ENCODE assay signal across 19 cellular contexts in genomic region chr4:74537459-74537858, GRCh38.
DNase-seq lines count a peak whose midpoint lies in the region; ATAC-seq, FAIRE-seq and TF ChIP-seq lines count a peak whose summit lies in the region.
"Had no signal": no experiment of that assay in that cellular context is flagged by ENCODE, and none has a peak within 500 bp of the region (broad histone marks: within the 10 kb centered on the region; RNA-seq: fewer than 3 reads in every experiment).

No MANE protein-coding gene starts in this region.

- FAIRE-seq in astrocyte (lab: Jason Lieb, UNC) = peak; percentile 58
- FAIRE-seq: HepG2 had no signal

- H4K20me1 ChIP-seq in astrocyte (ENCODE audit: insufficient read depth, low read length) (no peaks in the 10 kb centered on the region), Karpas-422 (ENCODE audit: insufficient read depth, low read depth, low read length) (no peaks in the 10 kb centered on the region)

- H3K4me3 ChIP-seq in HEK293 (ENCODE audit: low read depth, low read length) = no peak overlapping the region
- H3K4me3 ChIP-seq in astrocyte (ENCODE audit: insufficient read depth, low read depth, low read length) = no peak overlapping the region
- no peak overlapping the region for H3K4me3 ChIP-seq in right cardiac atrium (ENCODE audit: low read length)
- no peak overlapping the region for H3K4me3 ChIP-seq in Karpas-422 (ENCODE audit: low read length)

- no peak for ATAC-seq in right cardiac atrium
- ATAC-seq in HG03095 (IDR thresholded peaks at IDR 0.05; ENCODE audit: unreplicated experiment) = no peak
- ATAC-seq: CD8-positive, alpha-beta T cell; HepG2 had no signal

- H3K27ac ChIP-seq in HEK293 (ENCODE audit: extremely low read depth, low read depth, low read length) (no peak overlapping the region), astrocyte (ENCODE audit: low read depth, low read length) (no peak overlapping the region), right cardiac atrium (ENCODE audit: low read length) (no peak overlapping the region), Karpas-422 (ENCODE audit: low read length) (no peak overlapping the region)

- H3K36me3 ChIP-seq in HEK293 (ENCODE audit: control insufficient read depth in 2 of 2, insufficient read depth in 1 of 2, low read length in 2 of 2) (no peaks in the 10 kb centered on the region), astrocyte (ENCODE audit: insufficient read depth, low read length) (no peaks in the 10 kb centered on the region), Karpas-422 (ENCODE audit: insufficient read depth, low read length) (no peaks in the 10 kb centered on the region)

- intact Hi-C loops in right cardiac atrium (cut with DNase I) = loop anchor here in 1 of 4 donors (10.0 kb wide), 1 partner anchor 163 kb away; no protein-coding TSS in a partner anchor

- H3K4me1 ChIP-seq in HEK293 (ENCODE audit: control insufficient read depth, insufficient read depth, low read length) (no peaks in the 10 kb centered on the region), astrocyte (ENCODE audit: insufficient read depth, low read length) (peaks cover 7% of the 10 kb centered on the region), right cardiac atrium (ENCODE audit: control insufficient read depth, insufficient read depth, low read length) (no peaks in the 10 kb centered on the region), Karpas-422 (ENCODE audit: low read length) (no peaks in the 10 kb centered on the region)

- H3K4me1 Mint-ChIP-seq in astrocyte (ENCODE audit: low read depth, unreplicated experiment) = peaks cover 18% of the 10 kb centered on the region

- no peaks in the 10 kb centered on the region for H3K27me3 Mint-ChIP-seq in astrocyte (ENCODE audit: low read depth, unreplicated experiment)

- WGBS in right cardiac atrium = 76% methylated on average over 3 of the region's 3 CpGs

- no peak overlapping the region for H3K27ac Mint-ChIP-seq in astrocyte (ENCODE audit: unreplicated experiment)
- H3K27ac Mint-ChIP-seq: CD8-positive, alpha-beta T cell had no signal

- DNase-seq in astrocyte (ENCODE audit: low read depth) (no peak), iris pigment epithelial cell (ENCODE audit: low read depth) (peak; percentile 36), right cardiac atrium (no peak), HuH-7 (ENCODE audit: low spot score) (no peak), Karpas-422 (no peak)
- DNase-seq: CD8-positive, alpha-beta T cell; DMS79 treated with DMSO at 0.1 percent for 48 hours; HCEC 1CT; MV-4-11; NCI-H1436; NCI-H2029 treated with DMSO at 0.1 percent for 48 hours; NCI-H2171 treated with DMSO at 0.1 percent for 48 hours; NCI-H446 treated with DMSO at 0.1 percent for 48 hours; NK-92 treated with Interleukin-12 subunit alpha and Interleukin-12 subunit beta, amount 100 ng/mL, for 24 hours; RPMI8226; SIG-M5 had no signal

- H2AFZ ChIP-seq in astrocyte (ENCODE audit: low read depth, low read length) (no peak overlapping the region), Karpas-422 (ENCODE audit: low read length) (no peak overlapping the region)

- no peaks in the 10 kb centered on the region for H3K36me3 Mint-ChIP-seq in astrocyte (ENCODE audit: low read depth, unreplicated experiment)
- H3K36me3 Mint-ChIP-seq: CD8-positive, alpha-beta T cell had no signal

- H3K9me3 Mint-ChIP-seq in astrocyte (ENCODE audit: unreplicated experiment) = no peaks in the 10 kb centered on the region
- H3K9me3 Mint-ChIP-seq: CD8-positive, alpha-beta T cell had no signal

- H3K79me2 ChIP-seq in astrocyte (ENCODE audit: insufficient read depth, low read length) = no peaks in the 10 kb centered on the region
- no peaks in the 10 kb centered on the region for H3K79me2 ChIP-seq in Karpas-422 (ENCODE audit: low read length)

- no peaks in the 10 kb centered on the region for H3K27me3 ChIP-seq in astrocyte (ENCODE audit: insufficient read depth, low read length)
- no peaks in the 10 kb centered on the region for H3K27me3 ChIP-seq in right cardiac atrium (ENCODE audit: control insufficient read depth, insufficient read depth)
- H3K27me3 ChIP-seq in Karpas-422 (ENCODE audit: low read length) = no peaks in the 10 kb centered on the region

- no peak overlapping the region for H3K9ac ChIP-seq in astrocyte (ENCODE audit: low read length)
- H3K9ac ChIP-seq in Karpas-422 (ENCODE audit: low read length) = no peak overlapping the region

- POLR2A ChIA-PET in HEK293 (lab: Yijun Ruan, JAX) = no interaction called here

- H3K4me2 ChIP-seq in astrocyte (ENCODE audit: low read length) (no peak overlapping the region), Karpas-422 (ENCODE audit: low read depth, low read length, poor library complexity, severe bottlenecking) (no peak overlapping the region)

- H3K9me2 ChIP-seq in Karpas-422 (replicated peaks; ENCODE audit: insufficient read depth, low read length) = no peaks in the 10 kb centered on the region

- no peak overlapping the region for H3K4me3 Mint-ChIP-seq in astrocyte (ENCODE audit: unreplicated experiment)
- H3K4me3 Mint-ChIP-seq: CD8-positive, alpha-beta T cell had no signal

- TF ChIP-seq CTCF in HEK293 (tag by site-specific recombination; IDR thresholded peaks at IDR 0.05) = no peak
- no peak for TF ChIP-seq CTCF in astrocyte (IDR thresholded peaks at IDR 0.05; ENCODE audit: insufficient read depth, low read depth, low read length)

- H3K9me3 ChIP-seq in HEK293 (ENCODE audit: control insufficient read depth, insufficient read depth, low read depth, low read length) (no peaks in the 10 kb centered on the region), astrocyte (ENCODE audit: insufficient read depth, low read depth, low read length) (no peaks in the 10 kb centered on the region), right cardiac atrium (ENCODE audit: control insufficient read depth, low read length) (no peaks in the 10 kb centered on the region), Karpas-422 (ENCODE audit: low read length) (no peaks in the 10 kb centered on the region)

- CTCF ChIA-PET in HEK293 (lab: Yijun Ruan, JAX) = interaction anchor here (0.6 to 1.3 kb wide), 5 partner anchors 13 to 215 kb away, joined by 3 to 4 read pairs (median 3); no protein-coding TSS in a partner anchor

TF ChIP-seq in HEK293, 187 proteins besides CTCF, POLR2A, EP300 and RAD21:
- peak; percentile 80 for TF ChIP-seq EGR2 (tag by site-specific recombination; IDR thresholded peaks at IDR 0.05; ENCODE audit: low read depth)
- TF ChIP-seq ZBTB8A (tag by site-specific recombination; IDR thresholded peaks at IDR 0.05) = no peak
- TF ChIP-seq ZNF16 (tag by site-specific recombination; IDR thresholded peaks at IDR 0.05; ENCODE audit: low read depth) = no peak
- TF ChIP-seq, protein P1, sequence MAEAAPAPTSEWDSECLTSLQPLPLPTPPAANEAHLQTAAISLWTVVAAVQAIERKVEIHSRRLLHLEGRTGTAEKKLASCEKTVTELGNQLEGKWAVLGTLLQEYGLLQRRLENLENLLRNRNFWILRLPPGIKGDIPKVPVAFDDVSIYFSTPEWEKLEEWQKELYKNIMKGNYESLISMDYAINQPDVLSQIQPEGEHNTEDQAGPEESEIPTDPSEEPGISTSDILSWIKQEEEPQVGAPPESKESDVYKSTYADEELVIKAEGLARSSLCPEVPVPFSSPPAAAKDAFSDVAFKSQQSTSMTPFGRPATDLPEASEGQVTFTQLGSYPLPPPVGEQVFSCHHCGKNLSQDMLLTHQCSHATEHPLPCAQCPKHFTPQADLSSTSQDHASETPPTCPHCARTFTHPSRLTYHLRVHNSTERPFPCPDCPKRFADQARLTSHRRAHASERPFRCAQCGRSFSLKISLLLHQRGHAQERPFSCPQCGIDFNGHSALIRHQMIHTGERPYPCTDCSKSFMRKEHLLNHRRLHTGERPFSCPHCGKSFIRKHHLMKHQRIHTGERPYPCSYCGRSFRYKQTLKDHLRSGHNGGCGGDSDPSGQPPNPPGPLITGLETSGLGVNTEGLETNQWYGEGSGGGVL (tag by site-specific recombination; IDR thresholded peaks at IDR 0.05) = no peak
- no peak for TF ChIP-seq MZF1 (tag by site-specific recombination; IDR thresholded peaks at IDR 0.05; ENCODE audit: borderline replicate concordance)
- no peak for TF ChIP-seq ZNF677 (tag by site-specific recombination; IDR thresholded peaks at IDR 0.05)
- TF ChIP-seq ZFHX2 (tag by site-specific recombination; conservative IDR thresholded peaks at IDR 0.05) = peak; percentile 72
TF ChIP-seq in HEK293: peak in this region for 2.
